Comparison of ENCODE assay signal across 34 cellular contexts in the genomic region with DNA sequence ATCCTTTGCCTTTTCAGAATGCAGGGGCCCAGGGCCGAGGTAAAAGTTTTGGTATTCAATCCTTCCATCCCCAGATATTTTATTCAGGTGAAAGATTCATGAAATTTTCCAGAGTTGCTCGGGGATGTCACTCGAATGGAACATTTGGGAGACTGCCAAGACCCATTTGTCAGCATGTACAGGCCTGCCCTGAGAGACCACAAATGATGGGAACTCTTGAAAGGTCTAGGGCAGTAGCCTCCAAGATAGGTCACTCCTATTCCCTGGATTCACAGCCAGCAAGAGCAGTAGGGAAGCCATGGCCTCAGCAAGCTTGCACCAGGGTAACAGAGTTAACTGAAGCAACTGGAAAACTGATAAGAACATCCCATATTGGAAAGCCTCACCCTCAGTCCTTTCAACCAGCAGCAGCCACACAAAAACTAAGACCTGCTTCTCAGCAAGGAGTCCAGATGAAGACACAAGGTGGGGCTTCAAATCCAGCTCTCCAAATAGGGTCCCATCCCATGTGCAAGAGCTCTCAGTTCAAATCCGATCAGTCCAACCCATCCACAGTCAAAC. TPM values are rescaled to one million over a fixed set of nuclear protein-coding genes. Genes with fewer than 3 reads are reported as not detected.
A peak's percentile ranks its signal among the peaks of the same experiment; 100 is the strongest.
DNase-seq lines count a peak whose midpoint lies in the region; ATAC-seq and TF ChIP-seq lines count a peak whose summit lies in the region.
"Had no signal": no experiment of that assay in that cellular context is flagged by ENCODE, and none has a peak within 500 bp of the region (broad histone marks: within the 10 kb centered on the region; RNA-seq: fewer than 3 reads in every experiment).

No MANE protein-coding gene starts in this region.

- intact Hi-C loops in thyroid gland (cut with DNase I), result no loop called here
- intact Hi-C loops in activated T-helper 1 cell treated with anti-CD3 and anti-CD28 coated beads, Interleukin-12 subunit alpha, Interleukin-12 subunit beta, Interleukin-2, Interleukin-4 antibody, amounts not matched to agents 30 ng/mL and 10 ng/mL and 1 ng/mL, durations not matched to agents 14 hours and 24 hours and 36 hours (cut with micrococcal nuclease), result no loop called here

- H3K27ac Mint-ChIP-seq in activated T-helper 1 cell treated with anti-CD3 and anti-CD28 coated beads, Interleukin-12 subunit alpha, Interleukin-12 subunit beta, Interleukin-2, Interleukin-4 antibody, amounts not matched to agents 30 ng/mL and 10 ng/mL and 1 ng/mL, durations not matched to agents 14 hours and 24 hours and 36 hours, result no peak overlapping the region
- H3K27ac Mint-ChIP-seq: activated naive CD8-positive, alpha-beta T cell treated with anti-CD3 and anti-CD28 coated beads, Interleukin-2, amount 10 ng/mL, durations not matched to agents 7 days and 5 days; CD8-positive, alpha-beta T cell; stimulated activated naive CD8-positive, alpha-beta T cell treated with anti-CD3 and anti-CD28 coated beads, Interleukin-15, Interleukin-2, amounts not matched to agents 100 ng/mL and 50 ng/mL, for 24 hours had no signal

- 50 to 66% methylated on average over 4 of the region's 4 CpGs for WGBS in thyroid gland, 2 donors

- H3K4me3 ChIP-seq in thyroid gland (replicated peaks in 1 of 3), result no peak overlapping the region
- H3K4me3 ChIP-seq: A549, coronary artery, heart right ventricle, right lobe of liver, SJSA1, spleen had no signal

- no peak for TF ChIP-seq POLR2A in thyroid gland (IDR thresholded peaks at IDR 0.05)

- H3K36me3 Mint-ChIP-seq in activated T-helper 1 cell treated with anti-CD3 and anti-CD28 coated beads, Interleukin-12 subunit alpha, Interleukin-12 subunit beta, Interleukin-2, Interleukin-4 antibody, amounts not matched to agents 30 ng/mL and 10 ng/mL and 1 ng/mL, durations not matched to agents 14 hours and 24 hours and 36 hours (ENCODE audit: low read depth), result peaks cover 11% of the 10 kb centered on the region
- H3K36me3 Mint-ChIP-seq: CD8-positive, alpha-beta T cell had no signal

- H3K27me3 ChIP-seq in thyroid gland, result no peaks in the 10 kb centered on the region
- H3K27me3 ChIP-seq: foreskin keratinocyte, heart right ventricle, right lobe of liver, SJSA1, spleen had no signal

- H3K4me3 Mint-ChIP-seq in activated T-helper 1 cell treated with anti-CD3 and anti-CD28 coated beads, Interleukin-12 subunit alpha, Interleukin-12 subunit beta, Interleukin-2, Interleukin-4 antibody, amounts not matched to agents 30 ng/mL and 10 ng/mL and 1 ng/mL, durations not matched to agents 14 hours and 24 hours and 36 hours, result no peak overlapping the region
- H3K4me3 Mint-ChIP-seq: activated naive CD8-positive, alpha-beta T cell treated with anti-CD3 and anti-CD28 coated beads, Interleukin-2, amount 10 ng/mL, durations not matched to agents 7 days and 5 days; CD8-positive, alpha-beta T cell; stimulated activated naive CD8-positive, alpha-beta T cell treated with anti-CD3 and anti-CD28 coated beads, Interleukin-15, Interleukin-2, amounts not matched to agents 100 ng/mL and 50 ng/mL, for 24 hours had no signal

- H3K27me3 Mint-ChIP-seq in activated T-helper 1 cell treated with anti-CD3 and anti-CD28 coated beads, Interleukin-12 subunit alpha, Interleukin-12 subunit beta, Interleukin-2, Interleukin-4 antibody, amounts not matched to agents 30 ng/mL and 10 ng/mL and 1 ng/mL, durations not matched to agents 14 hours and 24 hours and 36 hours (ENCODE audit: insufficient read depth), result no peaks in the 10 kb centered on the region
- H3K27me3 Mint-ChIP-seq: stimulated activated naive CD8-positive, alpha-beta T cell treated with anti-CD3 and anti-CD28 coated beads, Interleukin-15, Interleukin-2, amounts not matched to agents 100 ng/mL and 50 ng/mL, for 24 hours had no signal

- H3K27ac ChIP-seq in thyroid gland, result peak overlapping the region in 2 of 3 donors; percentile 37 to 51
- H3K27ac ChIP-seq: A549, coronary artery, foreskin keratinocyte, heart right ventricle, right lobe of liver, SJSA1, spleen, WERI-Rb-1 had no signal

- H3K9me3 ChIP-seq in thyroid gland, result no peaks in the 10 kb centered on the region
- H3K9me3 ChIP-seq: A549, right lobe of liver, SJSA1, spleen had no signal

- H3K9me3 Mint-ChIP-seq in activated T-helper 1 cell treated with anti-CD3 and anti-CD28 coated beads, Interleukin-12 subunit alpha, Interleukin-12 subunit beta, Interleukin-2, Interleukin-4 antibody, amounts not matched to agents 30 ng/mL and 10 ng/mL and 1 ng/mL, durations not matched to agents 14 hours and 24 hours and 36 hours, result peaks cover 7% of the 10 kb centered on the region
- H3K9me3 Mint-ChIP-seq: stimulated activated naive CD8-positive, alpha-beta T cell treated with anti-CD3 and anti-CD28 coated beads, Interleukin-15, Interleukin-2, amounts not matched to agents 100 ng/mL and 50 ng/mL, for 24 hours had no signal

- no peak for TF ChIP-seq CTCF in thyroid gland (IDR thresholded peaks at IDR 0.05)

- H3K4me1 Mint-ChIP-seq in activated T-helper 1 cell treated with anti-CD3 and anti-CD28 coated beads, Interleukin-12 subunit alpha, Interleukin-12 subunit beta, Interleukin-2, Interleukin-4 antibody, amounts not matched to agents 30 ng/mL and 10 ng/mL and 1 ng/mL, durations not matched to agents 14 hours and 24 hours and 36 hours (ENCODE audit: low read depth), result no peaks in the 10 kb centered on the region

- peaks cover 0 to 4% of the 10 kb centered on the region in 2 donors for H3K36me3 ChIP-seq in thyroid gland
- H3K36me3 ChIP-seq: SJSA1, WERI-Rb-1 had no signal

- H3K4me1 ChIP-seq in thyroid gland, result peaks cover 0 to 3% of the 10 kb centered on the region in 2 donors
- H3K4me1 ChIP-seq: A549, foreskin keratinocyte, right lobe of liver, SJSA1 had no signal

- DNase-seq in NCI-H748 (lab: John Stamatoyannopoulos, UW; ENCODE audit: unreplicated experiment) (peak; percentile 67), NCI-H748 treated with DMSO at 0.1 percent for 48 hours (lab: John Stamatoyannopoulos, UW) (no peak), NCI-H1105 treated with DMSO at 0.1 percent for 48 hours (lab: John Stamatoyannopoulos, UW) (peak; percentile 13), dermis blood vessel endothelial cell (peak; percentile 19), thyroid gland (peak; percentile 34 to 47)
- DNase-seq in activated T-helper 1 cell treated with anti-CD3 and anti-CD28 coated beads, Interleukin-12 subunit alpha, Interleukin-12 subunit beta, Interleukin-2, Interleukin-4 antibody, amounts not matched to agents 30 ng/mL and 10 ng/mL and 1 ng/mL, durations not matched to agents 14 hours and 24 hours and 36 hours (ENCODE audit: low spot score), result no peak
- DNase-seq: activated CD4-positive, alpha-beta T cell treated with anti-CD3 and anti-CD28 coated beads for 48 hours; activated gamma-delta T cell treated with Interleukin-2 at 50 U/mL for 16 hours; activated naive CD8-positive, alpha-beta T cell treated with anti-CD3 and anti-CD28 coated beads, Interleukin-2, amount 10 ng/mL, durations not matched to agents 7 days and 5 days; activated T-cell treated with anti-CD3 and anti-CD28 coated beads, Interleukin-2, amount 50 U/mL, for 1 hour; AML-193; caudate nucleus; CD8-positive, alpha-beta T cell; DMS53; heart right ventricle; kidney; NCI-H1048; NCI-H1694 treated with DMSO at 0.1 percent for 48 hours; NCI-H226; NCI-H526 treated with DMSO at 0.1 percent for 48 hours; right lobe of liver; spleen; stimulated activated CD8-positive, alpha-beta memory T cell treated with anti-CD3 and anti-CD28 coated beads, Interleukin-4, amount 100 ng/mL, for 48 hours; T1000 had no signal

- ATAC-seq in HG03095 (IDR thresholded peaks at IDR 0.05; ENCODE audit: unreplicated experiment), result no peak
- no peak for ATAC-seq in GM19324 (IDR thresholded peaks at IDR 0.05; ENCODE audit: low FRiP score, unreplicated experiment)
- ATAC-seq: CD8-positive, alpha-beta T cell; esophagus mucosa; foreskin keratinocyte; HCT116; heart right ventricle; right lobe of liver had no signal

RNA-seq across cellular contexts. Expression of a gene that starts 12.5 kb away (rescaled TPM):
- total RNA-seq in dermis blood vessel endothelial cell, result 39.6 and 44.6 TPM in 2 replicates
- total RNA-seq in thyroid gland, result 10 to 100 TPM; 15.9 to 32.1 (median 21.0) TPM
- total RNA-seq in activated T-helper 1 cell treated with anti-CD3 and anti-CD28 coated beads, Interleukin-12 subunit alpha, Interleukin-12 subunit beta, Interleukin-2, Interleukin-4 antibody, amounts not matched to agents 30 ng/mL and 10 ng/mL and 1 ng/mL, durations not matched to agents 14 hours and 24 hours and 36 hours, result 2.1 and 2.3 TPM in 2 replicates

RNA-seq across cellular contexts. Expression of a gene that starts 18.7 kb away (rescaled TPM):
- total RNA-seq in dermis blood vessel endothelial cell, result 394 and 634 TPM in 2 replicates
- total RNA-seq in thyroid gland, result 100 to 1,000 TPM in 2 of 4 donors, 10 to 100 TPM in 2; 54.4 to 499 (median 123) TPM
- total RNA-seq in activated T-helper 1 cell treated with anti-CD3 and anti-CD28 coated beads, Interleukin-12 subunit alpha, Interleukin-12 subunit beta, Interleukin-2, Interleukin-4 antibody, amounts not matched to agents 30 ng/mL and 10 ng/mL and 1 ng/mL, durations not matched to agents 14 hours and 24 hours and 36 hours, result 1,451 and 1,473 TPM in 2 replicates

RNA-seq across cellular contexts. Expression of a gene that starts 55.5 kb away (rescaled TPM):
- 123 and 136 TPM in 2 replicates for total RNA-seq in dermis blood vessel endothelial cell
- total RNA-seq in thyroid gland, result 100 to 1,000 TPM in 3 of 4 donors, 10 to 100 TPM in 1; 83.1 to 134 (median 116) TPM
- total RNA-seq in activated T-helper 1 cell treated with anti-CD3 and anti-CD28 coated beads, Interleukin-12 subunit alpha, Interleukin-12 subunit beta, Interleukin-2, Interleukin-4 antibody, amounts not matched to agents 30 ng/mL and 10 ng/mL and 1 ng/mL, durations not matched to agents 14 hours and 24 hours and 36 hours, result 56.6 and 59.0 TPM in 2 replicates

RNA-seq across cellular contexts. Expression of a gene that starts 55.6 kb away (rescaled TPM):
- total RNA-seq in dermis blood vessel endothelial cell (under 0.01 and 0.28 TPM in 2 replicates), thyroid gland (100 to 1,000 TPM; 108 to 257 (median 203) TPM)
- not detected in 2 replicates for total RNA-seq in activated T-helper 1 cell treated with anti-CD3 and anti-CD28 coated beads, Interleukin-12 subunit alpha, Interleukin-12 subunit beta, Interleukin-2, Interleukin-4 antibody, amounts not matched to agents 30 ng/mL and 10 ng/mL and 1 ng/mL, durations not matched to agents 14 hours and 24 hours and 36 hours
- total RNA-seq: activated naive CD8-positive, alpha-beta T cell treated with anti-CD3 and anti-CD28 coated beads, Interleukin-2, amount 10 ng/mL, durations not matched to agents 7 days and 5 days; CD8-positive, alpha-beta T cell; foreskin keratinocyte; SJSA1 had no signal

Comparison
In these comparisons a context has a peak if more than half of its experiments do, and no peak if none do; other contexts are left out.
1. DNase-seq: peak in NCI-H748 (single experiment), NCI-H1105 treated with DMSO at 0.1 percent for 48 hours (single experiment), dermis blood vessel endothelial cell (single experiment) and thyroid gland (2 of 2); none in NCI-H748 treated with DMSO at 0.1 percent for 48 hours (single experiment) and activated T-helper 1 cell treated with anti-CD3 and anti-CD28 coated beads, Interleukin-12 subunit alpha, Interleukin-12 subunit beta, Interleukin-2, Interleukin-4 antibody, amounts not matched to agents 30 ng/mL and 10 ng/mL and 1 ng/mL, durations not matched to agents 14 hours and 24 hours and 36 hours (single experiment).